16 cellular contexts compared by ENCODE assay signal in the genomic region with DNA sequence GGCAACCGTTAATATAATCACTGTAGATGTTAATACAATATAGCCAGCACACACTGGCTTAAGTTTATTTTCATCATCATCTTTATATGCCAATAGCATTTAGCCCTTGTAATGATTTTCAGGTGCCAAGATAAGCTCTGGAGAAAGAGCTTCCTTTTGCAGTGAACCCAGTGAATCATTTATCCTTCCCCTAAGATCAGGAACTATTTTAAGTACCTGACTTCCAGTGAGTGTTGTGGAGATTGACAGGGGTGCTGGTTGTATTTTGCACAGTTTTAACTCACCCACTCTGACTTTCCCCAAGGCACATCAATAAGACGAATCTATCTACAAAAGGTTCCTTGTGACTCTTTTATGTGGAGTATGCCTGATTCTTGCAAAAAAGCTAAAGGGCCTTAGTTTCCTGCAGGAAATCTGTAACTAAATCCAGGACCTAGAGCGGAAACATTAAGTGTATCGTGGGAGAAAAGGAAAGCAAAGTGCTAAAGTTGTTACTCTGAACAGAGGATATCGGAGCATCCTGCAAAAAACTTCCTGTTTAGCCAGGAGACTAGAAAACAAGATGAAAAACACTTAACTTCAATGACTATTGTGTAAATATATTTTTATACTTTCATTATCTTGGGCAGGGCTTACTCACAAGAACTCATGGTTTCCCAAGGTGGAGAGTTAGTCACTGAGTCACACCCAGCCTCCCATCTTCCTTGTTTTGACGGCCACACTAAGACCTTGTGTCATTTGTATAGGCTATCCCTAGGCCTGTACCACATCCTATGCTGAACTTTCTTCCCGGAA.
DNase-seq lines count a peak whose midpoint lies in the region; ATAC-seq and TF ChIP-seq lines count a peak whose summit lies in the region.
"Had no signal": no experiment of that assay in that cellular context is flagged by ENCODE, and none has a peak within 500 bp of the region (broad histone marks: within the 10 kb centered on the region; RNA-seq: fewer than 3 reads in every experiment).

No MANE protein-coding gene starts in this region.

- no peaks in the 10 kb centered on the region for H3K36me3 ChIP-seq in lung (ENCODE audit: control insufficient read depth in 2 of 2, insufficient read depth in 2 of 2, low read length in 2 of 2)
- H3K36me3 ChIP-seq: adrenal gland, gastroesophageal sphincter, uterus had no signal

- no peaks in the 10 kb centered on the region for H3K9me3 ChIP-seq in lung (ENCODE audit: control insufficient read depth in 2 of 2, insufficient read depth in 1 of 2, low read length in 1 of 2)
- H3K9me3 ChIP-seq: adrenal gland, gastroesophageal sphincter, uterus had no signal

- WGBS in lung, 2 donors, result 66 to 83% methylated on average over 7 of the region's 7 CpGs

- H3K4me3 ChIP-seq in lung, result peak overlapping the region; percentile 8
- H3K4me3 ChIP-seq: adrenal gland, gastroesophageal sphincter, uterus had no signal

- ATAC-seq in lung (ENCODE audit: insufficient read depth, low FRiP score), result no peak
- no peak for ATAC-seq in GM19463 (IDR thresholded peaks at IDR 0.05; ENCODE audit: unreplicated experiment)
- no peak for ATAC-seq in GM18517 (IDR thresholded peaks at IDR 0.05; ENCODE audit: unreplicated experiment)
- ATAC-seq: gastroesophageal sphincter; sciatic nerve; stimulated activated memory B cell treated with anti-CD40 and anti-IgM and Interleukin-4, amounts not matched to agents 10 μg/mL and 1 μg/mL and 100 μg/mL, for 72 hours had no signal

- no peak overlapping the region for H3K27ac ChIP-seq in lung (ENCODE audit: low read depth in 1 of 2, low read length in 1 of 2)
- H3K27ac ChIP-seq: adrenal gland, gastroesophageal sphincter, uterus had no signal

- peaks cover 0 to 5% of the 10 kb centered on the region in 2 donors for H3K4me1 ChIP-seq in lung (ENCODE audit: control insufficient read depth in 2 of 2, insufficient read depth in 2 of 2, low read length in 2 of 2)
- H3K4me1 ChIP-seq: adrenal gland, gastroesophageal sphincter, uterus had no signal

- TF ChIP-seq CTCF in lung (IDR thresholded peaks at IDR 0.05; ENCODE audit: control extremely low read depth, extremely low read depth), result no peak

- DNase-seq in Daoy (ENCODE audit: low read depth) (peak; percentile 43), LoVo (ENCODE audit: low spot score) (peak; percentile 58), dermis blood vessel endothelial cell (peak; percentile 76), lung (ENCODE audit: low spot score) (no peak), COR-L47 (lab: John Stamatoyannopoulos, UW) (no peak), HK-2 (ENCODE audit: unreplicated experiment) (no peak)
- DNase-seq: activated CD4-positive, alpha-beta T cell treated with anti-CD3 and anti-CD28 coated beads, Interleukin-2, amount 10 ng/mL, durations not matched to agents 7 days and 5 days; activated T-cell treated with anti-CD3 and anti-CD28 coated beads, Interleukin-2, amount 50 U/mL, for 48 hours; NCI-H524; uterus had no signal

- no peaks in the 10 kb centered on the region for H3K27me3 ChIP-seq in lung (ENCODE audit: control insufficient read depth, insufficient read depth)
- H3K27me3 ChIP-seq: adrenal gland, gastroesophageal sphincter, uterus had no signal

Comparison
In these comparisons a context has a peak if more than half of its experiments do, and no peak if none do; other contexts are left out.
1. DNase-seq: peak in Daoy (single experiment), LoVo (single experiment) and dermis blood vessel endothelial cell (single experiment); none in lung (single experiment), COR-L47 (single experiment) and HK-2 (single experiment).